In genomic region chr14:61601923-61602732, GRCh38 we compare ENCODE assay signal across 9 cellular contexts.
A peak's percentile ranks its signal among the peaks of the same experiment; 100 is the strongest.
DNase-seq lines count a peak whose midpoint lies in the region; ATAC-seq and FAIRE-seq lines count a peak whose summit lies in the region.
"Had no signal": no experiment of that assay in that cellular context is flagged by ENCODE, and none has a peak within 500 bp of the region (broad histone marks: within the 10 kb centered on the region; RNA-seq: fewer than 3 reads in every experiment).

No MANE protein-coding gene starts in this region.

- H3K4me1 ChIP-seq in small intestine (ENCODE audit: control insufficient read depth in 2 of 2, insufficient read depth in 1 of 2, low read depth in 1 of 2, low read length in 1 of 2) = no peaks in the 10 kb centered on the region

- DNase-seq in KBM-7 (peak; percentile 75), SK-N-DZ (ENCODE audit: low spot score) (peak; percentile 25), small intestine (peak; percentile 32), NCI-H1436 (lab: John Stamatoyannopoulos, UW) (no peak)
- no peak for DNase-seq in stimulated activated CD4-positive, alpha-beta T cell treated with anti-CD3 and anti-CD28 coated beads, Interleukin-4, amount 100 ng/mL, for 1 hour
- DNase-seq in central memory CD4-positive, alpha-beta T cell = no peak
- DNase-seq in activated naive CD4-positive, alpha-beta T cell treated with anti-CD3 and anti-CD28 coated beads, Interleukin-2, amount 50 U/mL, for 72 hours (ENCODE audit: low spot score in 2 of 2) = no peak
- DNase-seq: NCI-H2029 had no signal

- H3K27me3 ChIP-seq in layer of hippocampus (ENCODE audit: control insufficient read depth, insufficient read depth, low read length) (no peaks in the 10 kb centered on the region), small intestine (ENCODE audit: control insufficient read depth in 2 of 2, insufficient read depth in 2 of 2, low read length in 2 of 2) (no peaks in the 10 kb centered on the region)

- 14 to 52% (median 31%) methylated on average over 13 of the region's 13 CpGs for WGBS in small intestine, 3 donors

- ATAC-seq in activated naive CD4-positive, alpha-beta T cell treated with anti-CD3 and anti-CD28 coated beads, Interleukin-2, amount 50 U/mL, for 72 hours = no peak

- H3K4me3 ChIP-seq in small intestine (ENCODE audit: low read depth in 1 of 2, low read length in 2 of 2) = no peak overlapping the region

- H3K27ac ChIP-seq in layer of hippocampus (ENCODE audit: low read depth, low read length) (peak overlapping the region; percentile 33), small intestine (ENCODE audit: low read depth in 1 of 2, low read length in 1 of 2) (peak overlapping the region in 1 of 2 donors; percentile 69)

- peaks cover 0 to 21% of the 10 kb centered on the region in 2 donors for H3K36me3 Mint-ChIP-seq in activated naive CD4-positive, alpha-beta T cell treated with anti-CD3 and anti-CD28 coated beads, Interleukin-2, amount 50 U/mL, for 72 hours

- H3K27ac Mint-ChIP-seq in activated naive CD4-positive, alpha-beta T cell treated with anti-CD3 and anti-CD28 coated beads, Interleukin-2, amount 50 U/mL, for 72 hours = no peak overlapping the region

- in situ Hi-C loops in KBM-7 (cut with MboI; ENCODE audit: low pct_unique_long_range_greater_than_20kb, low sequenced_read_pairs) = no loop called here

- no peaks in the 10 kb centered on the region for H3K9me3 ChIP-seq in small intestine (ENCODE audit: control insufficient read depth, low read depth)

- FAIRE-seq in small intestine (lab: Jason Lieb, UNC) = no peak

- H3K36me3 ChIP-seq in small intestine (ENCODE audit: control insufficient read depth in 2 of 2, insufficient read depth in 2 of 2, low read length in 2 of 2) = no peaks in the 10 kb centered on the region

- peaks cover 0 to 9% of the 10 kb centered on the region in 2 donors for H3K9me3 Mint-ChIP-seq in activated naive CD4-positive, alpha-beta T cell treated with anti-CD3 and anti-CD28 coated beads, Interleukin-2, amount 50 U/mL, for 72 hours

Comparison
In these comparisons a context has a peak if more than half of its experiments do, and no peak if none do; other contexts are left out.
1. DNase-seq: peak in KBM-7 (single experiment), SK-N-DZ (single experiment) and small intestine (single experiment); none in stimulated activated CD4-positive, alpha-beta T cell treated with anti-CD3 and anti-CD28 coated beads, Interleukin-4, amount 100 ng/mL, for 1 hour (single experiment), central memory CD4-positive, alpha-beta T cell (single experiment), activated naive CD4-positive, alpha-beta T cell treated with anti-CD3 and anti-CD28 coated beads, Interleukin-2, amount 50 U/mL, for 72 hours (0 of 2) and NCI-H1436 (single experiment).